Comparison of ENCODE assay signal across 20 cellular contexts in the genomic region with DNA sequence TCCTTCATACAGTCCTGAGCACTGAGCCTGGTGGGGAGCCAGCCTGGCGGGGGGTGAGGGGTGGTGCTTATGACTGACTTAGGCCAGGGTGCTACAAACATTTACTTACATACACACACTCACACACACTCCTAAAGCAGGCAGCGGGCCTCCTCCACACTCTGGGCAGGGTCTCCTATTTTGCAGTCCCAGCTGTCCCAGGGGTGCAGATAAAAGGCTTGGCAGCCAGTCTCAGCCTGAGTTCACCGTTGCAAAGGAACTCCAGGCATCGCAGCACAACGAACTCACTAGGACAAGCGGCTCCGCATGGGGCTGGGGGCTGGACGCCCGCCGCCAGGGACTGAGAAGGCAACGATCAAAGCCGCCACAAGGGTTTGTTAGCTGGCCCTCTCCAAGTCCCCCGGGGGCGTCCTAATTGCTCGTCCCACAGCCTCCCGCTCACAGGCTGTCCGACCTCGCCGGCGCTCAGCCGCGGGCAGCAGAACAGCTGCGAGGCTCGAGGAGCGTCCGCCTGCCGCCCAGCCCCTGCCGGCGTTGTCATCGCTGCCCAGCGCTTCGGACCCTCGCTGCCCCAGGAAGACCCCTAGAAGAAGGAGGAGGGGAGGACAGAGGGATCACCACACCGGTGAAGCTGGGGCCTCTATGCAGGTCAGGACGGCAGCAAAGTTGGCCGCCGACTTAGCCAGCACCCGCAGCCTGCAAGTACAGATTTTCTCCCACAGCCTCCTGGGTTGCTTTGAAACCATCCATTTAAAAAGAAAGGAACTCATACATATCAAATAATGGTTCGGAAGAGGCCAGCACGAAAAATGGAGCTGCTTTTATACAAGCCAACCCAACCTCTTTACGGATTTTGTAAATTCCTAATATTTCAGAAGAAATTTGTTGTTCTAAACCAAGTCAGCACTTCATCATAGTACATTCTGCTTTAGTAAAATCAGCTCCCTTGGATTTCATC. TPM values are rescaled to one million over a fixed set of nuclear protein-coding genes. Genes with fewer than 3 reads are reported as not detected.
DNase-seq lines count a peak whose midpoint lies in the region; TF ChIP-seq lines count a peak whose summit lies in the region.
"Had no signal": no experiment of that assay in that cellular context is flagged by ENCODE, and none has a peak within 500 bp of the region (broad histone marks: within the 10 kb centered on the region; RNA-seq: fewer than 3 reads in every experiment).

No MANE protein-coding gene starts in this region.

- no peak overlapping the region for H3K9ac ChIP-seq in HUES64 (ENCODE audit: low read depth, low read length)

- H3K4me3 Mint-ChIP-seq in nephron progenitor cell = no peak overlapping the region
- H3K4me3 Mint-ChIP-seq: activated CD4-positive, alpha-beta memory T cell treated with anti-CD3 and anti-CD28 coated beads, Interleukin-2, amount 10 ng/mL, durations not matched to agents 7 days and 5 days; activated T-helper 1 cell treated with anti-CD3 and anti-CD28 coated beads, Interleukin-12 subunit alpha, Interleukin-12 subunit beta, Interleukin-2, Interleukin-4 antibody, amounts not matched to agents 30 ng/mL and 10 ng/mL and 1 ng/mL, durations not matched to agents 14 hours and 24 hours and 36 hours; natural killer cell treated with Interleukin-12 subunit alpha and Interleukin-12 subunit beta and Interleukin-15 and Interleukin-18, amount 100 ng/mL, for 72 hours had no signal

- H3K9me3 ChIP-seq in HUES64 (ENCODE audit: insufficient read depth, low read depth, low read length) = no peaks in the 10 kb centered on the region
- H3K9me3 ChIP-seq: thyroid gland had no signal

- H3K27me3 ChIP-seq in HUES64 (ENCODE audit: insufficient read depth, low read length) = peaks cover 100% of the 10 kb centered on the region

- H3K4me1 ChIP-seq in HUES64 (ENCODE audit: insufficient read depth, low read length) = peaks cover 34% of the 10 kb centered on the region

- H3K27ac ChIP-seq in HUES64 (ENCODE audit: low read depth, low read length) = no peak overlapping the region; the same call in 1 of the 2 replicates
- H3K27ac ChIP-seq: C4-2B, epithelial cell of prostate, thyroid gland had no signal

- H3K36me3 ChIP-seq in HUES64 (ENCODE audit: insufficient read depth, low read length) = no peaks in the 10 kb centered on the region
- H3K36me3 ChIP-seq: thyroid gland had no signal

- H3K4me1 Mint-ChIP-seq in nephron progenitor cell = peaks cover 11% of the 10 kb centered on the region

- H3K36me3 Mint-ChIP-seq in nephron progenitor cell (ENCODE audit: low read depth) = no peaks in the 10 kb centered on the region

- H3K4me3 ChIP-seq in HUES64 (ENCODE audit: low read length) = peak overlapping the region; percentile 15; the same call in 1 of the 2 replicates
- H3K4me3 ChIP-seq: thyroid gland had no signal

- in situ Hi-C loops in G401 (cut with HindIII; ENCODE audit: low sequenced_read_pairs) = no loop called here

- H3K27ac Mint-ChIP-seq in nephron progenitor cell = no peak overlapping the region
- H3K27ac Mint-ChIP-seq: activated CD4-positive, alpha-beta memory T cell treated with anti-CD3 and anti-CD28 coated beads, Interleukin-2, amount 10 ng/mL, durations not matched to agents 7 days and 5 days; activated T-helper 1 cell treated with anti-CD3 and anti-CD28 coated beads, Interleukin-12 subunit alpha, Interleukin-12 subunit beta, Interleukin-2, Interleukin-4 antibody, amounts not matched to agents 30 ng/mL and 10 ng/mL and 1 ng/mL, durations not matched to agents 14 hours and 24 hours and 36 hours; natural killer cell treated with Interleukin-12 subunit alpha and Interleukin-12 subunit beta and Interleukin-15 and Interleukin-18, amount 100 ng/mL, for 72 hours had no signal

- WGBS in HUES64 = 1% methylated on average over 41 of the region's 41 CpGs

- H3K9me3 Mint-ChIP-seq in nephron progenitor cell = no peaks in the 10 kb centered on the region
- H3K9me3 Mint-ChIP-seq: activated CD4-positive, alpha-beta memory T cell treated with anti-CD3 and anti-CD28 coated beads, Interleukin-2, amount 10 ng/mL, durations not matched to agents 7 days and 5 days; activated T-helper 1 cell treated with anti-CD3 and anti-CD28 coated beads, Interleukin-12 subunit alpha, Interleukin-12 subunit beta, Interleukin-2, Interleukin-4 antibody, amounts not matched to agents 30 ng/mL and 10 ng/mL and 1 ng/mL, durations not matched to agents 14 hours and 24 hours and 36 hours; natural killer cell treated with Interleukin-12 subunit alpha and Interleukin-12 subunit beta and Interleukin-15 and Interleukin-18, amount 100 ng/mL, for 72 hours had no signal

- peak; percentile 58 for DNase-seq in G401 (ENCODE audit: low spot score)
- peak; percentile 38 for DNase-seq in cerebellum (ENCODE audit: low spot score)
- peak; percentile 36 for DNase-seq in nephron progenitor cell
- DNase-seq in HuH-7.5 (ENCODE audit: low spot score) = no peak
- no peak for DNase-seq in NCI-H2081 (lab: John Stamatoyannopoulos, UW)
- no peak for DNase-seq in kidney glomerular epithelial cell (lab: John Stamatoyannopoulos, UW)
- DNase-seq: activated CD4-positive, alpha-beta memory T cell treated with anti-CD3 and anti-CD28 coated beads, Interleukin-2, amount 10 ng/mL, durations not matched to agents 7 days and 5 days; KG1; mammary epithelial cell; NCI-H524; RPMI8226; thyroid gland had no signal

- no peak for TF ChIP-seq CTCF in nephron progenitor cell (IDR thresholded peaks at IDR 0.05)

- H3K27me3 Mint-ChIP-seq in nephron progenitor cell (ENCODE audit: low read depth, poor library complexity) = peaks cover 100% of the 10 kb centered on the region

RNA-seq across cellular contexts. Expression of a gene that starts 6.2 kb away (rescaled TPM):
- total RNA-seq in G401 (2014; rRNA removed; shearing (Covaris generic)) = 0.06 and 0.07 TPM in 2 replicates
- not detected for polyA plus RNA-seq in HUES64 (2013, experiment 1 of 2)
- not detected for polyA plus RNA-seq in HUES64 (2013, experiment 2 of 2)
- 1.5 TPM for total RNA-seq in cerebellum
- total RNA-seq: activated CD4-positive, alpha-beta memory T cell treated with anti-CD3 and anti-CD28 coated beads, Interleukin-2, amount 10 ng/mL, durations not matched to agents 7 days and 5 days; activated T-helper 1 cell treated with anti-CD3 and anti-CD28 coated beads, Interleukin-12 subunit alpha, Interleukin-12 subunit beta, Interleukin-2, Interleukin-4 antibody, amounts not matched to agents 30 ng/mL and 10 ng/mL and 1 ng/mL, durations not matched to agents 14 hours and 24 hours and 36 hours; chondrocyte; mammary epithelial cell; natural killer cell treated with Interleukin-12 subunit alpha and Interleukin-12 subunit beta and Interleukin-15 and Interleukin-18, amount 100 ng/mL, for 72 hours; renal cortical epithelial cell; thyroid gland had no signal
- polyA plus RNA-seq: adipose tissue, mammary epithelial cell had no signal

Comparison
In these comparisons a context has a peak if more than half of its experiments do, and no peak if none do; other contexts are left out.
1. DNase-seq: peak in G401 (single experiment), cerebellum (single experiment) and nephron progenitor cell (single experiment); none in HuH-7.5 (single experiment), NCI-H2081 (0 of 2) and kidney glomerular epithelial cell (single experiment).